In genomic region chr4:148006025-148006424, GRCh38 we compare ENCODE assay signal across 17 cellular contexts.
DNase-seq lines count a peak whose midpoint lies in the region; ATAC-seq and TF ChIP-seq lines count a peak whose summit lies in the region.
"Had no signal": no experiment of that assay in that cellular context is flagged by ENCODE, and none has a peak within 500 bp of the region (broad histone marks: within the 10 kb centered on the region; RNA-seq: fewer than 3 reads in every experiment).

No MANE protein-coding gene starts in this region.

- no peaks in the 10 kb centered on the region for H3K79me2 ChIP-seq in mesendoderm (ENCODE audit: control insufficient read depth, insufficient read depth, low read length)

- no peak overlapping the region for H3K23ac ChIP-seq in mesendoderm (ENCODE audit: low read length)

- CTCF ChIA-PET in activated CD8-positive, alpha-beta T cell treated with anti-CD3 and anti-CD28 coated beads for 36 hours (lab: Charles Lee), result no interaction called here

- H3K27ac ChIP-seq in mesendoderm (ENCODE audit: low read depth, low read length) (no peak overlapping the region), skeletal muscle tissue (ENCODE audit: low read depth, low read length) (peak overlapping the region; percentile 71)
- H3K27ac ChIP-seq: HL-60, KMS-11 had no signal

- H3K4me3 Mint-ChIP-seq in dendritic cell treated with granulocyte-macrophage colony-stimulating factor and Interleukin-4, amounts not matched to agents 40 ng/mL and 50 ng/mL, for 4 days, result no peak overlapping the region
- H3K4me3 Mint-ChIP-seq in activated CD8-positive, alpha-beta T cell treated with anti-CD3 and anti-CD28 coated beads for 36 hours, result no peak overlapping the region
- H3K4me3 Mint-ChIP-seq: CD4-positive, alpha-beta memory T cell had no signal

- TF ChIP-seq CTCF in activated CD8-positive, alpha-beta T cell treated with anti-CD3 and anti-CD28 coated beads for 36 hours (IDR thresholded peaks at IDR 0.05), result no peak

- ATAC-seq in Right ventricle myocardium inferior (peak; percentile 46), left cardiac atrium (no peak), GM21825 (IDR thresholded peaks at IDR 0.05; ENCODE audit: unreplicated experiment) (no peak)
- no peak for ATAC-seq in activated CD8-positive, alpha-beta T cell treated with anti-CD3 and anti-CD28 coated beads for 36 hours
- ATAC-seq: PC-3 had no signal

- H3K36me3 ChIP-seq in mesendoderm (ENCODE audit: control insufficient read depth, insufficient read depth, low read length) (no peaks in the 10 kb centered on the region), skeletal muscle tissue (ENCODE audit: control insufficient read depth in 3 of 3, insufficient read depth in 3 of 3, low read length in 3 of 3) (no peaks in the 10 kb centered on the region)

- H4K8ac ChIP-seq in mesendoderm (ENCODE audit: low read depth, low read length), result no peak overlapping the region

- H3K79me1 ChIP-seq in mesendoderm (ENCODE audit: low read length), result no peaks in the 10 kb centered on the region

- no peaks in the 10 kb centered on the region for H3K9me3 ChIP-seq in skeletal muscle tissue (ENCODE audit: control insufficient read depth in 3 of 3, low read length in 3 of 3)

- peak overlapping the region; percentile 1 for H3K18ac ChIP-seq in mesendoderm (ENCODE audit: low read length)

- peaks cover 47% of the 10 kb centered on the region for H3K36me3 Mint-ChIP-seq in dendritic cell treated with granulocyte-macrophage colony-stimulating factor and Interleukin-4, amounts not matched to agents 40 ng/mL and 50 ng/mL, for 4 days (ENCODE audit: low read depth)
- peaks cover 1% of the 10 kb centered on the region for H3K36me3 Mint-ChIP-seq in activated CD8-positive, alpha-beta T cell treated with anti-CD3 and anti-CD28 coated beads for 36 hours (ENCODE audit: low read depth)

- H3K27me3 ChIP-seq in mesendoderm (ENCODE audit: insufficient read depth, low read length, poor library complexity) (no peaks in the 10 kb centered on the region), skeletal muscle tissue (ENCODE audit: control insufficient read depth in 3 of 3, insufficient read depth in 3 of 3, low read length in 3 of 3) (no peaks in the 10 kb centered on the region)

- H4K5ac ChIP-seq in mesendoderm (ENCODE audit: low read length), result no peak overlapping the region

- peak overlapping the region; percentile 71 for H3K56ac ChIP-seq in mesendoderm (ENCODE audit: low read length)

- H3K4me1 ChIP-seq in mesendoderm (ENCODE audit: control insufficient read depth, low read depth, low read length), result peaks cover 16% of the 10 kb centered on the region
- H3K4me1 ChIP-seq in skeletal muscle tissue (ENCODE audit: control insufficient read depth in 3 of 3, insufficient read depth in 3 of 3, low read length in 3 of 3), result peaks cover 30 to 42% (median 39%) of the 10 kb centered on the region in 3 donors

- H3K27me3 Mint-ChIP-seq in dendritic cell treated with granulocyte-macrophage colony-stimulating factor and Interleukin-4, amounts not matched to agents 40 ng/mL and 50 ng/mL, for 4 days, result no peaks in the 10 kb centered on the region
- no peaks in the 10 kb centered on the region for H3K27me3 Mint-ChIP-seq in activated CD8-positive, alpha-beta T cell treated with anti-CD3 and anti-CD28 coated beads for 36 hours
- H3K27me3 Mint-ChIP-seq: CD4-positive, alpha-beta memory T cell had no signal

- no peak overlapping the region for H3K4ac ChIP-seq in mesendoderm (ENCODE audit: low read depth, low read length)

- H3K4me1 Mint-ChIP-seq in dendritic cell treated with granulocyte-macrophage colony-stimulating factor and Interleukin-4, amounts not matched to agents 40 ng/mL and 50 ng/mL, for 4 days (ENCODE audit: low read depth), result peaks cover 76% of the 10 kb centered on the region
- H3K4me1 Mint-ChIP-seq in activated CD8-positive, alpha-beta T cell treated with anti-CD3 and anti-CD28 coated beads for 36 hours (ENCODE audit: low read depth), result peaks cover 5% of the 10 kb centered on the region

- DNase-seq in Right ventricle myocardium inferior (ENCODE audit: missing footprints) (no peak), left cardiac atrium (no peak), mesendoderm (no peak), AG20443 (ENCODE audit: low spot score) (no peak)
- no peak for DNase-seq in activated CD8-positive, alpha-beta T cell treated with anti-CD3 and anti-CD28 coated beads for 36 hours
- DNase-seq: CD4-positive, alpha-beta memory T cell; DMS53; MV-4-11; NCI-H1694 treated with DMSO at 0.1 percent for 48 hours; NCI-H2227 treated with DMSO at 0.1 percent for 48 hours; PC-3; RPMI8226 had no signal

- H3K27ac Mint-ChIP-seq in dendritic cell treated with granulocyte-macrophage colony-stimulating factor and Interleukin-4, amounts not matched to agents 40 ng/mL and 50 ng/mL, for 4 days, result peak overlapping the region; percentile 81
- no peak overlapping the region for H3K27ac Mint-ChIP-seq in activated CD8-positive, alpha-beta T cell treated with anti-CD3 and anti-CD28 coated beads for 36 hours

- POLR2A ChIA-PET in activated CD8-positive, alpha-beta T cell treated with anti-CD3 and anti-CD28 coated beads for 36 hours (lab: Charles Lee), result no interaction called here

- no peak overlapping the region for H3K4me2 ChIP-seq in mesendoderm (ENCODE audit: low read length)
- H3K4me2 ChIP-seq: KMS-11 had no signal

- H3K4me3 ChIP-seq in mesendoderm (ENCODE audit: low read length), result no peak overlapping the region
- H3K4me3 ChIP-seq in skeletal muscle tissue (ENCODE audit: low read length in 3 of 3), result no peak overlapping the region

- no CpG with 5 or more reads among the region's 11 CpGs for WGBS in mesendoderm (ENCODE audit: extremely low coverage, insufficient coverage, low lambda C conversion rate)

- no peak overlapping the region for H2BK15ac ChIP-seq in mesendoderm (replicated peaks; ENCODE audit: low read depth)

- intact Hi-C loops in Right ventricle myocardium inferior (cut with DNase I) (no loop called here), left cardiac atrium (cut with DNase I) (no loop called here)
- intact Hi-C loops in dendritic cell treated with granulocyte-macrophage colony-stimulating factor and Interleukin-4, amounts not matched to agents 40 ng/mL and 50 ng/mL, for 4 days (cut with micrococcal nuclease), result no loop called here
- intact Hi-C loops in activated CD8-positive, alpha-beta T cell treated with anti-CD3 and anti-CD28 coated beads for 36 hours (cut with micrococcal nuclease), result no loop called here

- peak overlapping the region; percentile 69 for H2BK5ac ChIP-seq in mesendoderm (ENCODE audit: low read length)

- H2BK120ac ChIP-seq in mesendoderm (ENCODE audit: low read depth, low read length), result no peak overlapping the region

- H3K9ac ChIP-seq in mesendoderm (ENCODE audit: low read length), result no peak overlapping the region
- peak overlapping the region in 1 of 3 donors; percentile 27 for H3K9ac ChIP-seq in skeletal muscle tissue (ENCODE audit: low read depth in 1 of 3, low read length in 3 of 3)
- H3K9ac ChIP-seq: KMS-11 had no signal

- H2AK5ac ChIP-seq in mesendoderm (ENCODE audit: low read length), result peak overlapping the region; percentile 91

- no peaks in the 10 kb centered on the region for H3K9me3 Mint-ChIP-seq in dendritic cell treated with granulocyte-macrophage colony-stimulating factor and Interleukin-4, amounts not matched to agents 40 ng/mL and 50 ng/mL, for 4 days
- no peaks in the 10 kb centered on the region for H3K9me3 Mint-ChIP-seq in activated CD8-positive, alpha-beta T cell treated with anti-CD3 and anti-CD28 coated beads for 36 hours
